In genomic region chr15:60704129-60704528, GRCh38 we compare ENCODE assay signal across 19 cellular contexts.
DNase-seq lines count a peak whose midpoint lies in the region; ATAC-seq and TF ChIP-seq lines count a peak whose summit lies in the region.
"Had no signal": no experiment of that assay in that cellular context is flagged by ENCODE, and none has a peak within 500 bp of the region (broad histone marks: within the 10 kb centered on the region; RNA-seq: fewer than 3 reads in every experiment).

No MANE protein-coding gene starts in this region.

- CTCF ChIA-PET in naive thymus-derived CD4-positive, alpha-beta T cell (lab: Charles Lee) = interaction anchor here (1.0 kb wide), 1 partner anchor 159 kb away, joined by 3 read pairs; no protein-coding TSS in a partner anchor

- 13 to 71% methylated on average over 9 of the region's 9 CpGs for WGBS in sigmoid colon, 2 donors

- peaks cover 0 to 4% (median 0%) of the 10 kb centered on the region in 11 donors for H3K9me3 Mint-ChIP-seq in naive thymus-derived CD4-positive, alpha-beta T cell
- H3K9me3 Mint-ChIP-seq: stimulated activated memory B cell treated with anti-CD40 and anti-IgM and Interleukin-4, amounts not matched to agents 10 μg/mL and 1 μg/mL and 100 μg/mL, for 72 hours had no signal

- H3K36me3 ChIP-seq in naive thymus-derived CD4-positive, alpha-beta T cell (ENCODE audit: control insufficient read depth in 2 of 3, insufficient read depth in 3 of 3, low read length in 3 of 3) = no peaks in the 10 kb centered on the region
- H3K36me3 ChIP-seq in sigmoid colon = no peaks in the 10 kb centered on the region
- H3K36me3 ChIP-seq: Peyer's patch, thoracic aorta had no signal

- H3K27me3 ChIP-seq in naive thymus-derived CD4-positive, alpha-beta T cell (ENCODE audit: control insufficient read depth in 2 of 2, insufficient read depth in 2 of 2, low read length in 2 of 2) = no peaks in the 10 kb centered on the region
- no peaks in the 10 kb centered on the region for H3K27me3 ChIP-seq in sigmoid colon
- H3K27me3 ChIP-seq: Peyer's patch had no signal

- TF ChIP-seq CTCF in sigmoid colon (IDR thresholded peaks at IDR 0.05) = no peak

- no peak overlapping the region for H3K4me3 ChIP-seq in naive thymus-derived CD4-positive, alpha-beta T cell (ENCODE audit: low read length)
- no peak overlapping the region for H3K4me3 ChIP-seq in sigmoid colon
- H3K4me3 ChIP-seq: Peyer's patch, thoracic aorta had no signal

- H3K36me3 Mint-ChIP-seq in naive thymus-derived CD4-positive, alpha-beta T cell = peaks cover 0 to 8% (median 4%) of the 10 kb centered on the region in 5 donors
- H3K36me3 Mint-ChIP-seq: mesothelial cell of epicardium; stimulated activated memory B cell treated with anti-CD40 and anti-IgM and Interleukin-4, amounts not matched to agents 10 μg/mL and 1 μg/mL and 100 μg/mL, for 72 hours had no signal

- TF ChIP-seq POLR2A in sigmoid colon (IDR thresholded peaks at IDR 0.05) = no peak

- peak; percentile 47 for DNase-seq in activated gamma-delta T cell treated with Interleukin-2 at 50 U/mL for 16 hours
- no peak for DNase-seq in activated gamma-delta T cell (lab: John Stamatoyannopoulos, UW)
- DNase-seq in T-helper 1 cell = peak in 4 of 5 donors; percentile 20 to 49 (median 35)
- DNase-seq in activated effector memory CD4-positive, alpha-beta T cell treated with Interleukin-2 at 50 U/mL for 16 hours = peak; percentile 68
- no peak for DNase-seq in naive thymus-derived CD4-positive, alpha-beta T cell
- DNase-seq in sigmoid colon = no peak
- no peak for DNase-seq in ureter (ENCODE audit: low spot score)
- DNase-seq: glutamatergic neuron, HFFc6, NCI-H510A treated with DMSO at 0.1 percent for 48 hours had no signal

- peaks cover 0 to 2% (median 0%) of the 10 kb centered on the region in 5 donors for H3K27me3 Mint-ChIP-seq in naive thymus-derived CD4-positive, alpha-beta T cell
- H3K27me3 Mint-ChIP-seq: activated naive CD8-positive, alpha-beta T cell had no signal

- POLR2A ChIA-PET in naive thymus-derived CD4-positive, alpha-beta T cell (lab: Charles Lee) = interaction anchor here (0.7 kb wide), 1 partner anchor 427 kb away, joined by 3 read pairs; no protein-coding TSS in a partner anchor

- TF ChIP-seq EP300 in sigmoid colon (IDR thresholded peaks at IDR 0.05) = no peak

- ATAC-seq in naive thymus-derived CD4-positive, alpha-beta T cell = peak; percentile 88
- ATAC-seq in HG03342 (IDR thresholded peaks at IDR 0.05; ENCODE audit: unreplicated experiment) = no peak
- ATAC-seq: HepG2; sciatic nerve; stimulated activated memory B cell treated with anti-CD40 and anti-IgM and Interleukin-4, amounts not matched to agents 10 μg/mL and 1 μg/mL and 100 μg/mL, for 72 hours had no signal

- no peak overlapping the region for H3K27ac Mint-ChIP-seq in naive thymus-derived CD4-positive, alpha-beta T cell
- H3K27ac Mint-ChIP-seq: activated naive CD8-positive, alpha-beta T cell; HFFc6; mesothelial cell of epicardium; stimulated activated memory B cell treated with anti-CD40 and anti-IgM and Interleukin-4, amounts not matched to agents 10 μg/mL and 1 μg/mL and 100 μg/mL, for 72 hours had no signal

- H3K4me3 Mint-ChIP-seq in naive thymus-derived CD4-positive, alpha-beta T cell = no peak overlapping the region
- H3K4me3 Mint-ChIP-seq: activated naive CD8-positive, alpha-beta T cell; HFFc6; mesothelial cell of epicardium; stimulated activated memory B cell treated with anti-CD40 and anti-IgM and Interleukin-4, amounts not matched to agents 10 μg/mL and 1 μg/mL and 100 μg/mL, for 72 hours had no signal

- H3K4me1 ChIP-seq in naive thymus-derived CD4-positive, alpha-beta T cell (ENCODE audit: control insufficient read depth in 2 of 2, insufficient read depth in 2 of 2, low read length in 2 of 2) = peaks cover 0 to 5% of the 10 kb centered on the region in 2 donors
- no peaks in the 10 kb centered on the region for H3K4me1 ChIP-seq in sigmoid colon
- H3K4me1 ChIP-seq: Peyer's patch had no signal

- peaks cover 0 to 22% (median 0%) of the 10 kb centered on the region in 7 donors for H3K4me1 Mint-ChIP-seq in naive thymus-derived CD4-positive, alpha-beta T cell
- H3K4me1 Mint-ChIP-seq: stimulated activated memory B cell treated with anti-CD40 and anti-IgM and Interleukin-4, amounts not matched to agents 10 μg/mL and 1 μg/mL and 100 μg/mL, for 72 hours had no signal

- H3K9me3 ChIP-seq in naive thymus-derived CD4-positive, alpha-beta T cell (ENCODE audit: control insufficient read depth in 2 of 3, low read length in 3 of 3) = no peaks in the 10 kb centered on the region
- no peaks in the 10 kb centered on the region for H3K9me3 ChIP-seq in sigmoid colon
- H3K9me3 ChIP-seq: Peyer's patch, thoracic aorta had no signal

- no peak overlapping the region for H3K27ac ChIP-seq in naive thymus-derived CD4-positive, alpha-beta T cell (ENCODE audit: low read depth, low read length)
- no peak overlapping the region for H3K27ac ChIP-seq in sigmoid colon
- H3K27ac ChIP-seq: C4-2B, thoracic aorta had no signal

- intact Hi-C loops in naive thymus-derived CD4-positive, alpha-beta T cell (cut with micrococcal nuclease) = no loop called here
- intact Hi-C loops in sigmoid colon (cut with DNase I) = no loop called here

Comparison
In these comparisons a context has a peak if more than half of its experiments do, and no peak if none do; other contexts are left out.
1. DNase-seq: peak in activated gamma-delta T cell treated with Interleukin-2 at 50 U/mL for 16 hours (single experiment), T-helper 1 cell (4 of 5) and activated effector memory CD4-positive, alpha-beta T cell treated with Interleukin-2 at 50 U/mL for 16 hours (single experiment); none in activated gamma-delta T cell (single experiment), naive thymus-derived CD4-positive, alpha-beta T cell (0 of 9), sigmoid colon (single experiment) and ureter (single experiment).